1 cellular context compared by ENCODE assay signal in genomic region chr19:45478454-45479238, GRCh38.
A peak's percentile ranks its signal among the peaks of the same experiment; 100 is the strongest.
TF ChIP-seq lines count a peak whose summit lies in the region.

No MANE protein-coding gene starts in this region.

TF ChIP-seq in H1, 55 proteins besides CTCF, POLR2A, EP300 and RAD21:
- TF ChIP-seq RBBP5 (IDR thresholded peaks at IDR 0.05; ENCODE audit: borderline replicate concordance, low read depth, low read length) (peak; percentile 35; the same call in 1 of the 2 replicates), CREB1 (IDR thresholded peaks at IDR 0.05) (peak; percentile 63), SP4 (IDR thresholded peaks at IDR 0.05; ENCODE audit: low read length) (peak; percentile 85; the same call in 1 of the 2 replicates), TAF1 (IDR thresholded peaks at IDR 0.05; ENCODE audit: low read depth, low read length) (peak; percentile 56; the same call in 1 of the 2 replicates), SP2 (IDR thresholded peaks at IDR 0.05; ENCODE audit: low read length) (no peak), CBX5 (IDR thresholded peaks at IDR 0.05; ENCODE audit: low read depth, low read length) (no peak), BACH1 (IDR thresholded peaks at IDR 0.05; ENCODE audit: low read length) (no peak), KDM5A (IDR thresholded peaks at IDR 0.05; ENCODE audit: low read length) (0 out of 2 replicates have a peak, but pooled peaks have one; percentile 11), SUZ12 (IDR thresholded peaks at IDR 0.05; ENCODE audit: low read length) (no peak), ATF3 (IDR thresholded peaks at IDR 0.05; ENCODE audit: insufficient read depth, low read depth, low read length) (no peak), ATF2 (IDR thresholded peaks at IDR 0.05; ENCODE audit: low read length) (peak; percentile 78; the same call in 1 of the 2 replicates), NRF1 (IDR thresholded peaks at IDR 0.05; ENCODE audit: low read depth, low read length) (peak; percentile 36; the same call in 1 of the 2 replicates), YY1 (IDR thresholded peaks at IDR 0.05; ENCODE audit: low read depth, low read length) (no peak), TBP (IDR thresholded peaks at IDR 0.05; ENCODE audit: low read depth, low read length) (peak; percentile 100), EGR1 (IDR thresholded peaks at IDR 0.05; ENCODE audit: borderline replicate concordance, low read depth, low read length) (no peak), JUND (IDR thresholded peaks at IDR 0.05; ENCODE audit: low read length) (peak; percentile 15; the same call in 1 of the 2 replicates), ASH2L (IDR thresholded peaks at IDR 0.05; ENCODE audit: low read length) (peak; percentile 92), POLR2AphosphoS5 (IDR thresholded peaks at IDR 0.05; ENCODE audit: low read depth, low read length) (no peak), SP1 (IDR thresholded peaks at IDR 0.05; ENCODE audit: low read depth, low read length) (0 out of 2 replicates have a peak, but pooled peaks have one; percentile 21), RXRA (IDR thresholded peaks at IDR 0.05; ENCODE audit: insufficient read depth, low read depth, low read length) (no peak), TEAD4 (IDR thresholded peaks at IDR 0.05; ENCODE audit: low read depth, low read length) (peak; percentile 71), CHD7 (IDR thresholded peaks at IDR 0.05; ENCODE audit: insufficient replicate concordance, low read length) (no peak), TAF7 (optimal IDR thresholded peaks at IDR 0.05; ENCODE audit: borderline replicate concordance, low read depth, low read length) (peak; percentile 87), SIN3A (conservative IDR thresholded peaks at IDR 0.05 in 1 of 2, IDR thresholded peaks at IDR 0.05 in 1 of 2; ENCODE audit: low read depth in 1 of 2, low read length in 2 of 2) (peak; percentile 72 to 74; a peak in 2 of 4 replicates), TCF12 (IDR thresholded peaks at IDR 0.05; ENCODE audit: low read depth, low read length) (no peak), KDM4A (IDR thresholded peaks at IDR 0.05; ENCODE audit: low read depth, low read length, severe bottlenecking) (peak; percentile 49), HDAC2 (IDR thresholded peaks at IDR 0.05; ENCODE audit: borderline replicate concordance in 1 of 2, low read depth in 2 of 2, low read length in 2 of 2) (no peak), CTBP2 (IDR thresholded peaks at IDR 0.05; ENCODE audit: borderline replicate concordance, insufficient read depth, insufficient read length, low read length) (no peak), KDM1A (IDR thresholded peaks at IDR 0.05; ENCODE audit: borderline replicate concordance, low read length) (no peak)
TF ChIP-seq in H1: peak in this region for 15.
